20 cellular contexts compared by ENCODE assay signal in genomic region chr6:72245565-72245964, GRCh38.
A peak's percentile ranks its signal among the peaks of the same experiment; 100 is the strongest.
DNase-seq lines count a peak whose midpoint lies in the region; ATAC-seq and TF ChIP-seq lines count a peak whose summit lies in the region.
"Had no signal": no experiment of that assay in that cellular context is flagged by ENCODE, and none has a peak within 500 bp of the region (broad histone marks: within the 10 kb centered on the region; RNA-seq: fewer than 3 reads in every experiment).

No MANE protein-coding gene starts in this region.

- no peaks in the 10 kb centered on the region for H3K9me3 Mint-ChIP-seq in activated naive CD4-positive, alpha-beta T cell treated with anti-CD3 and anti-CD28 coated beads, Interleukin-2, amount 10 ng/mL, durations not matched to agents 7 days and 5 days
- H3K9me3 Mint-ChIP-seq: activated naive CD4-positive, alpha-beta T cell treated with anti-CD3 and anti-CD28 coated beads, Interleukin-2, amount 50 U/mL, for 24 hours; activated T-cell treated with anti-CD3 and anti-CD28 coated beads, Interleukin-2, amount 50 U/mL, for 24 hours had no signal

- H3K14ac ChIP-seq in neuronal stem cell (ENCODE audit: low read length): no peak overlapping the region

- H3K27me3 Mint-ChIP-seq in activated naive CD4-positive, alpha-beta T cell treated with anti-CD3 and anti-CD28 coated beads, Interleukin-2, amount 10 ng/mL, durations not matched to agents 7 days and 5 days: no peaks in the 10 kb centered on the region
- H3K27me3 Mint-ChIP-seq: activated naive CD4-positive, alpha-beta T cell treated with anti-CD3 and anti-CD28 coated beads, Interleukin-2, amount 50 U/mL, for 24 hours; activated T-cell treated with anti-CD3 and anti-CD28 coated beads, Interleukin-2, amount 50 U/mL, for 24 hours had no signal

- H2BK5ac ChIP-seq in neuronal stem cell (ENCODE audit: low read length): no peak overlapping the region

- intact Hi-C loops in left lung (cut with DNase I): no loop called here

- H3K18ac ChIP-seq in neuronal stem cell (ENCODE audit: low read length): no peak overlapping the region

- WGBS in neuronal stem cell (ENCODE audit: extremely low coverage in 2 of 2, insufficient read length in 2 of 2, insufficient replicate concordance in 1 of 2), 2 donors: no CpG with 5 or more reads among the region's 2 CpGs

- H3K27ac ChIP-seq in neuronal stem cell (replicated peaks; ENCODE audit: low read length): no peak overlapping the region
- H3K27ac ChIP-seq in left lung: no peak overlapping the region
- H3K27ac ChIP-seq in brain microvascular endothelial cell: no peak overlapping the region
- H3K27ac ChIP-seq: BLaER1 treated with 17β-estradiol and CSF1 and Interleukin-3, amounts not matched to agents 10 nM and 100 nM; esophagus squamous epithelium; HL-60; left ventricle myocardium inferior; parathyroid adenoma; testis had no signal

- DNase-seq in H7 (peak; percentile 1), NCI-H1048 (lab: John Stamatoyannopoulos, UW) (peak; percentile 30), epithelial cell of esophagus (ENCODE audit: low read depth) (peak; percentile 1), neuronal stem cell (ENCODE audit: low spot score) (peak; percentile 26), left lung (no peak), brain microvascular endothelial cell (no peak)
- DNase-seq in activated naive CD4-positive, alpha-beta T cell treated with anti-CD3 and anti-CD28 coated beads, Interleukin-2, amount 10 ng/mL, durations not matched to agents 7 days and 5 days: no peak
- DNase-seq: activated T-cell treated with anti-CD3 and anti-CD28 coated beads, Interleukin-2, amount 50 U/mL, for 24 hours; esophagus squamous epithelium; head of caudate nucleus; Kasumi-1; left ventricle myocardium inferior; NCI-H1436 treated with DMSO at 0.1 percent for 48 hours; NCI-H345; small intestine; testis had no signal

- H3K23ac ChIP-seq in neuronal stem cell (ENCODE audit: low read depth, low read length, poor library complexity): no peak overlapping the region

- no peak overlapping the region for H3K4me2 ChIP-seq in neuronal stem cell (ENCODE audit: insufficient read depth, low read length, poor library complexity, severe bottlenecking)
- H3K4me2 ChIP-seq: BLaER1 treated with 17β-estradiol and CSF1 and Interleukin-3, amounts not matched to agents 10 nM and 100 nM had no signal

- H3K27me3 ChIP-seq in H7 (ENCODE audit: control insufficient read depth, insufficient read depth, low read length) (no peaks in the 10 kb centered on the region), neuronal stem cell (ENCODE audit: control insufficient read depth in 3 of 3, insufficient read depth in 3 of 3, low read depth in 1 of 3, low read length in 3 of 3) (no peaks in the 10 kb centered on the region), left lung (no peaks in the 10 kb centered on the region), brain microvascular endothelial cell (replicated peaks) (no peaks in the 10 kb centered on the region)
- H3K27me3 ChIP-seq: BLaER1 treated with 17β-estradiol and CSF1 and Interleukin-3, amounts not matched to agents 10 nM and 100 nM; esophagus squamous epithelium; testis had no signal

- no peaks in the 10 kb centered on the region for H3K36me3 Mint-ChIP-seq in activated naive CD4-positive, alpha-beta T cell treated with anti-CD3 and anti-CD28 coated beads, Interleukin-2, amount 10 ng/mL, durations not matched to agents 7 days and 5 days
- H3K36me3 Mint-ChIP-seq: activated naive CD4-positive, alpha-beta T cell treated with anti-CD3 and anti-CD28 coated beads, Interleukin-2, amount 50 U/mL, for 24 hours had no signal

- no peak overlapping the region for H3K4ac ChIP-seq in neuronal stem cell (ENCODE audit: low read length)

- H3K4me1 ChIP-seq in neuronal stem cell (ENCODE audit: control insufficient read depth in 2 of 2, insufficient read depth in 1 of 2, low read depth in 1 of 2, low read length in 2 of 2) (no peaks in the 10 kb centered on the region), left lung (no peaks in the 10 kb centered on the region)
- H3K4me1 ChIP-seq: BLaER1 treated with 17β-estradiol and CSF1 and Interleukin-3, amounts not matched to agents 10 nM and 100 nM; esophagus squamous epithelium; left ventricle myocardium inferior; parathyroid adenoma; testis had no signal

- H4K8ac ChIP-seq in neuronal stem cell (ENCODE audit: low read depth, low read length): no peak overlapping the region

- CTCF ChIA-PET in activated naive CD4-positive, alpha-beta T cell treated with anti-CD3 and anti-CD28 coated beads, Interleukin-2, amount 10 ng/mL, durations not matched to agents 7 days and 5 days (lab: Charles Lee): no interaction called here

- H2AK5ac ChIP-seq in neuronal stem cell (ENCODE audit: low read depth, low read length): no peak overlapping the region

- in situ Hi-C loops in brain microvascular endothelial cell (cut with HindIII; ENCODE audit: low pct_ligation_motif_present, low sequenced_read_pairs): no loop called here

- TF ChIP-seq CTCF in epithelial cell of esophagus (IDR thresholded peaks at IDR 0.05; ENCODE audit: insufficient read depth, low read depth, low read length, missing control alignments) (no peak), left lung (IDR thresholded peaks at IDR 0.05) (no peak), brain microvascular endothelial cell (IDR thresholded peaks at IDR 0.05; ENCODE audit: low read depth, low read length, missing control alignments) (no peak)

- no peak overlapping the region for H2BK120ac ChIP-seq in neuronal stem cell (ENCODE audit: low read depth, low read length)

- no peaks in the 10 kb centered on the region for H3K4me1 Mint-ChIP-seq in activated naive CD4-positive, alpha-beta T cell treated with anti-CD3 and anti-CD28 coated beads, Interleukin-2, amount 10 ng/mL, durations not matched to agents 7 days and 5 days
- H3K4me1 Mint-ChIP-seq: activated naive CD4-positive, alpha-beta T cell treated with anti-CD3 and anti-CD28 coated beads, Interleukin-2, amount 50 U/mL, for 24 hours had no signal

- H3K4me3 ChIP-seq in H7 (ENCODE audit: insufficient read depth, low read depth, low read length) (no peak overlapping the region), epithelial cell of esophagus (ENCODE audit: low read length) (no peak overlapping the region), neuronal stem cell (ENCODE audit: low read length in 2 of 2) (no peak overlapping the region), left lung (no peak overlapping the region), brain microvascular endothelial cell (ENCODE audit: low read depth, low read length) (no peak overlapping the region)
- H3K4me3 ChIP-seq: BLaER1 treated with 17β-estradiol and CSF1 and Interleukin-3, amounts not matched to agents 10 nM and 100 nM; esophagus squamous epithelium; left ventricle myocardium inferior; testis had no signal

- H3K9me3 ChIP-seq in neuronal stem cell (replicated peaks in 1 of 2; ENCODE audit: control insufficient read depth in 2 of 2, insufficient read depth in 1 of 2, low read depth in 1 of 2, low read length in 2 of 2) (no peaks in the 10 kb centered on the region), left lung (no peaks in the 10 kb centered on the region)
- H3K9me3 ChIP-seq: BLaER1 treated with 17β-estradiol and CSF1 and Interleukin-3, amounts not matched to agents 10 nM and 100 nM; esophagus squamous epithelium; left ventricle myocardium inferior; testis had no signal

- H2BK15ac ChIP-seq in neuronal stem cell (ENCODE audit: low read length): no peak overlapping the region

- no peak for ATAC-seq in left lung

- H3K9ac ChIP-seq in neuronal stem cell (ENCODE audit: low read depth, low read length, poor library complexity): no peak overlapping the region
- H3K9ac ChIP-seq: BLaER1 treated with 17β-estradiol and CSF1 and Interleukin-3, amounts not matched to agents 10 nM and 100 nM; parathyroid adenoma had no signal

- H3K4me3 Mint-ChIP-seq in activated naive CD4-positive, alpha-beta T cell treated with anti-CD3 and anti-CD28 coated beads, Interleukin-2, amount 10 ng/mL, durations not matched to agents 7 days and 5 days: no peak overlapping the region
- H3K4me3 Mint-ChIP-seq: activated naive CD4-positive, alpha-beta T cell treated with anti-CD3 and anti-CD28 coated beads, Interleukin-2, amount 50 U/mL, for 24 hours; activated T-cell treated with anti-CD3 and anti-CD28 coated beads, Interleukin-2, amount 50 U/mL, for 24 hours had no signal

- no peaks in the 10 kb centered on the region for H3K36me3 ChIP-seq in H7 (replicated peaks; ENCODE audit: control insufficient read depth, insufficient read depth, low read length)
- H3K36me3 ChIP-seq in neuronal stem cell (replicated peaks in 1 of 2; ENCODE audit: control insufficient read depth in 2 of 2, insufficient read depth in 2 of 2, low read length in 2 of 2): no peaks in the 10 kb centered on the region
- H3K36me3 ChIP-seq in left lung: no peaks in the 10 kb centered on the region
- no peaks in the 10 kb centered on the region for H3K36me3 ChIP-seq in brain microvascular endothelial cell (replicated peaks)
- H3K36me3 ChIP-seq: BLaER1 treated with 17β-estradiol and CSF1 and Interleukin-3, amounts not matched to agents 10 nM and 100 nM; esophagus squamous epithelium; left ventricle myocardium inferior had no signal

- H3K79me1 ChIP-seq in neuronal stem cell (ENCODE audit: low read depth, low read length): no peaks in the 10 kb centered on the region

- H4K91ac ChIP-seq in neuronal stem cell (ENCODE audit: low read depth, low read length, poor library complexity): no peak overlapping the region

- no peak overlapping the region for H3K27ac Mint-ChIP-seq in activated naive CD4-positive, alpha-beta T cell treated with anti-CD3 and anti-CD28 coated beads, Interleukin-2, amount 10 ng/mL, durations not matched to agents 7 days and 5 days
- H3K27ac Mint-ChIP-seq: activated naive CD4-positive, alpha-beta T cell treated with anti-CD3 and anti-CD28 coated beads, Interleukin-2, amount 50 U/mL, for 24 hours; activated T-cell treated with anti-CD3 and anti-CD28 coated beads, Interleukin-2, amount 50 U/mL, for 24 hours had no signal

- H2BK12ac ChIP-seq in neuronal stem cell (ENCODE audit: low read length): no peak overlapping the region

- H2AFZ ChIP-seq in neuronal stem cell (ENCODE audit: low read length): no peak overlapping the region
- H2AFZ ChIP-seq: parathyroid adenoma had no signal

Comparison
In these comparisons a context has a peak if more than half of its experiments do, and no peak if none do; other contexts are left out.
1. DNase-seq: peak in H7 (single experiment), NCI-H1048 (single experiment), epithelial cell of esophagus (single experiment) and neuronal stem cell (single experiment); none in left lung (0 of 2), brain microvascular endothelial cell (single experiment) and activated naive CD4-positive, alpha-beta T cell treated with anti-CD3 and anti-CD28 coated beads, Interleukin-2, amount 10 ng/mL, durations not matched to agents 7 days and 5 days (single experiment).